Comparison of ENCODE assay signal across 31 cellular contexts in the genomic region with DNA sequence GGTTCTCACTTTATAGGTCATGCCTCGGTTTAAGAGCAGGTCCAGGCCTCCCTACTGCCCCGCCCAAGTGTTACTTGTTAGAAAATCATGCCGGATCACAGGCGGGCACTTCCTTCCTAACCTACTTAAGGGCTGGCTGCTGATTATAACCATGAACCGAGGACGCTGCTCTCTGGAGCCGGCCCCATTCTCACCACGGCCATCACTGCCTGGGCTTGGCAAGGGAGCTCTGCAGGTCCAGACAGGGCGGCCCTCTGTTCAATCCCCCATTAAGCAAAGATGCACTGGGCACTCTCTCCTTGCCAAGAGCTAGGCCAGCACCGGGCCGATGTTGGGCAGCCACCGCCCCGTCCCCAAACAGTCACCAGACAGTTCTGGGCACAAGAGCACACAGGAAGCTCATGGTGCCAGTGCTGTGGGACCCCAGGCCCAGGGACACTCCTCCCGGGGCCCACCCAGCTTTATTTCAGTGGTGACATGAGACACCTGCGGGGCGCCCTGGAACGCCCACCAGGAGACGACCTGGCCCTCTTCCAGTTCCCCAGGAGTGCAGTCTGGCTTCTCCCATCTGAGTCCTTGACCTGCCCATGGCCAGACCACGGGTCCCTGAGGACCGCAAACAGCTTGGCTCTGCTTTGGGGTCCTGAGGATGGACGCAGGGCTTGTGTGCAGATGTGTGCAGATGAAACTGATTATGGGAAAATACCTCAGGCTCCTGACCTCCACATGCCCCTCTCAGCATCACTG. TPM values are rescaled to one million over a fixed set of nuclear protein-coding genes. Genes with fewer than 3 reads are reported as not detected.
DNase-seq lines count a peak whose midpoint lies in the region; ATAC-seq and TF ChIP-seq lines count a peak whose summit lies in the region.
"Had no signal": no experiment of that assay in that cellular context is flagged by ENCODE, and none has a peak within 500 bp of the region (broad histone marks: within the 10 kb centered on the region; RNA-seq: fewer than 3 reads in every experiment).

No MANE protein-coding gene starts in this region.

- H2AK5ac ChIP-seq in IMR-90 (ENCODE audit: low read depth, low read length): no peak overlapping the region

- H2BK5ac ChIP-seq in IMR-90 (ENCODE audit: low read depth, low read length, poor library complexity, severe bottlenecking): no peak overlapping the region

- H3K27ac ChIP-seq in IMR-90 (ENCODE audit: insufficient read depth, low read length) (no peak overlapping the region), colonic mucosa (peak overlapping the region; percentile 85), right atrium auricular region (peak overlapping the region; percentile 75 to 79), skeletal muscle tissue (ENCODE audit: low read depth, low read length) (peak overlapping the region; percentile 86)
- H3K27ac ChIP-seq: brain microvascular endothelial cell, C4-2B, parathyroid adenoma, SJSA1, testis, uterus had no signal

- in situ Hi-C loops in IMR-90 (cut with MboI; ENCODE audit: low sequenced_read_pairs): no loop called here

- H3K14ac ChIP-seq in IMR-90 (replicated peaks; ENCODE audit: low read depth, low read length): no peak overlapping the region

- no peak overlapping the region for H2AFZ ChIP-seq in IMR-90 (replicated peaks; ENCODE audit: low read length, poor library complexity)
- H2AFZ ChIP-seq: parathyroid adenoma had no signal

- H4K8ac ChIP-seq in IMR-90 (ENCODE audit: low read depth in 2 of 2, low read length in 2 of 2): no peak overlapping the region

- H2BK20ac ChIP-seq in IMR-90 (ENCODE audit: low read depth, low read length): no peak overlapping the region

- ATAC-seq in IMR-90 (ENCODE audit: low read depth) (no peak), HG02840 (IDR thresholded peaks at IDR 0.05; ENCODE audit: low FRiP score, unreplicated experiment) (no peak), SK-N-SH treated with all-trans-retinoic acid at 6 μM for 48 hours (no peak)
- ATAC-seq: T-cell had no signal

- no peak overlapping the region for H2BK120ac ChIP-seq in IMR-90 (ENCODE audit: low read depth, low read length)

- H3K36me3 ChIP-seq in IMR-90 (ENCODE audit: control insufficient read depth, insufficient read depth, low read length) (no peaks in the 10 kb centered on the region), colonic mucosa (no peaks in the 10 kb centered on the region), right atrium auricular region (no peaks in the 10 kb centered on the region), skeletal muscle tissue (ENCODE audit: control insufficient read depth in 3 of 3, insufficient read depth in 3 of 3, low read length in 3 of 3) (peaks cover 6 to 16% (median 8%) of the 10 kb centered on the region in 3 donors)
- H3K36me3 ChIP-seq: adrenal gland, brain microvascular endothelial cell, esophagus squamous epithelium, right lobe of liver, SJSA1, uterus had no signal

- H3K4ac ChIP-seq in IMR-90 (ENCODE audit: low read depth, low read length): no peak overlapping the region

- no peak overlapping the region for H3K4me3 ChIP-seq in IMR-90 (ENCODE audit: insufficient read depth, low read depth, low read length)
- H3K4me3 ChIP-seq in colonic mucosa: no peak overlapping the region
- no peak overlapping the region for H3K4me3 ChIP-seq in right atrium auricular region
- H3K4me3 ChIP-seq in skeletal muscle tissue (ENCODE audit: low read length in 3 of 3): peak overlapping the region in 2 of 3 donors; percentile 45 to 53
- H3K4me3 ChIP-seq: adrenal gland, esophagus squamous epithelium, right lobe of liver, SJSA1, testis, uterus had no signal

- no TSS peak for BruUV-seq in IMR-90 (replicated peaks; lab: Mats Ljungman, UMichigan)

- H3K18ac ChIP-seq in IMR-90 (ENCODE audit: low read depth, low read length): no peak overlapping the region

- H2AK9ac ChIP-seq in IMR-90 (replicated peaks; ENCODE audit: low read depth, low read length, poor library complexity): peak overlapping the region; percentile 39

- no peaks in the 10 kb centered on the region for H3K4me1 ChIP-seq in IMR-90 (ENCODE audit: control insufficient read depth, insufficient read depth, low read length)
- peaks cover 8% of the 10 kb centered on the region for H3K4me1 ChIP-seq in colonic mucosa
- H3K4me1 ChIP-seq in right atrium auricular region: peaks cover 0 to 38% of the 10 kb centered on the region in 2 donors
- H3K4me1 ChIP-seq in skeletal muscle tissue (ENCODE audit: control insufficient read depth in 3 of 3, insufficient read depth in 3 of 3, low read length in 3 of 3): peaks cover 90 to 93% (median 91%) of the 10 kb centered on the region in 3 donors
- H3K4me1 ChIP-seq: adrenal gland, parathyroid adenoma, SJSA1, uterus had no signal

- H3K56ac ChIP-seq in IMR-90 (ENCODE audit: extremely low read depth, insufficient read depth, low read length): no peak overlapping the region

- H3K27me3 ChIP-seq in IMR-90 (ENCODE audit: control insufficient read depth, insufficient read depth, low read length) (peaks cover 44% of the 10 kb centered on the region), colonic mucosa (no peaks in the 10 kb centered on the region), right atrium auricular region (no peaks in the 10 kb centered on the region), skeletal muscle tissue (ENCODE audit: control insufficient read depth in 3 of 3, insufficient read depth in 3 of 3, low read length in 3 of 3) (no peaks in the 10 kb centered on the region)
- H3K27me3 ChIP-seq: adrenal gland, brain microvascular endothelial cell, esophagus squamous epithelium, right lobe of liver, testis, uterus had no signal

- no peak overlapping the region for H3K4me2 ChIP-seq in IMR-90 (ENCODE audit: low read depth, low read length)

- POLR2A ChIA-PET in IMR-90 (lab: Charles Lee; ENCODE audit: unreplicated experiment): no interaction called here

- dilution Hi-C loops in IMR-90 (cut with HindIII; ENCODE audit: low sequenced_read_pairs, unreplicated experiment): no loop called here

- intact Hi-C loops in IMR-90 (cut with micrococcal nuclease) (no loop called here), colonic mucosa (cut with DNase I) (no loop called here)

- no peak for TF ChIP-seq POLR2A in IMR-90 (IDR thresholded peaks at IDR 0.05; ENCODE audit: low read depth, low read length)

- no peak overlapping the region for H3K9ac ChIP-seq in IMR-90 (ENCODE audit: low read depth, low read length)
- H3K9ac ChIP-seq in colonic mucosa (ENCODE audit: low read depth in 2 of 2, low read length in 2 of 2): peak overlapping the region; percentile 5 to 81
- peak overlapping the region; percentile 43 to 82 (median 72) for H3K9ac ChIP-seq in skeletal muscle tissue (ENCODE audit: low read depth in 1 of 3, low read length in 3 of 3)
- H3K9ac ChIP-seq: parathyroid adenoma had no signal

- no peak overlapping the region for H2BK15ac ChIP-seq in IMR-90 (ENCODE audit: low read depth, low read length)

- CTCF ChIA-PET in IMR-90 (lab: Yijun Ruan, JAX): no interaction called here

- H3K9me3 ChIP-seq in IMR-90 (ENCODE audit: control insufficient read depth, insufficient read depth, low read length): no peaks in the 10 kb centered on the region
- no peaks in the 10 kb centered on the region for H3K9me3 ChIP-seq in colonic mucosa
- H3K9me3 ChIP-seq in right atrium auricular region: no peaks in the 10 kb centered on the region
- H3K9me3 ChIP-seq in skeletal muscle tissue (ENCODE audit: control insufficient read depth in 3 of 3, low read length in 3 of 3): no peaks in the 10 kb centered on the region
- H3K9me3 ChIP-seq: adrenal gland, esophagus squamous epithelium, right lobe of liver, SJSA1, testis, uterus had no signal

- no peak overlapping the region for H4K5ac ChIP-seq in IMR-90 (ENCODE audit: low read depth, low read length)

- 74% methylated on average over 7 of the region's 21 CpGs; no CpG with 5 or more reads in 1 of the 2 experiments for WGBS in IMR-90 (ENCODE audit: extremely low coverage in 2 of 2, insufficient read length in 1 of 2), 2 experiments

- no peaks in the 10 kb centered on the region for H3K9me1 ChIP-seq in IMR-90 (ENCODE audit: insufficient read depth, low read length)

- no peak overlapping the region for H4K91ac ChIP-seq in IMR-90 (ENCODE audit: insufficient read depth, low read depth, low read length)

- no peak overlapping the region for H3K23ac ChIP-seq in IMR-90 (ENCODE audit: low read depth, low read length)

- H3K79me1 ChIP-seq in IMR-90 (ENCODE audit: low read depth in 1 of 2, low read length in 2 of 2): no peaks in the 10 kb centered on the region

- no peaks in the 10 kb centered on the region for H4K20me1 ChIP-seq in IMR-90 (ENCODE audit: insufficient read depth, low read length)

- TF ChIP-seq RAD21 in IMR-90 (IDR thresholded peaks at IDR 0.05; ENCODE audit: low read length): no peak

- DNase-seq in IMR-90: no peak
- peak; percentile 62 for DNase-seq in colonic mucosa
- no peak for DNase-seq in right atrium auricular region (ENCODE audit: low spot score)
- no peak for DNase-seq in activated T-cell treated with anti-CD3 and anti-CD28 coated beads for 4 hours
- DNase-seq in DMS 273 treated with DMSO at 0.1 percent for 48 hours (lab: John Stamatoyannopoulos, UW): no peak
- DNase-seq: activated CD4-positive, alpha-beta T cell treated with anti-CD3 and anti-CD28 coated beads, Interleukin-2, amount 50 U/mL, for 4 hours; activated CD4-positive, CD25-positive, alpha-beta regulatory T cell; activated naive CD4-positive, alpha-beta T cell treated with anti-CD3 and anti-CD28 coated beads for 36 hours; adrenal gland; brain microvascular endothelial cell; cortex of kidney; EL; esophagus squamous epithelium; foreskin melanocyte; GOT3; hypothalamus; NCI-H1048; NCI-H2029 treated with DMSO at 0.1 percent for 48 hours; NCI-H2227 treated with DMSO at 0.1 percent for 48 hours; stimulated activated naive CD4-positive, alpha-beta T cell; T-cell; testis; uterus had no signal

- no peak for TF ChIP-seq CTCF in IMR-90 (conservative IDR thresholded peaks at IDR 0.05; ENCODE audit: low read depth, low read length)
- no peak for TF ChIP-seq CTCF in colonic mucosa (IDR thresholded peaks at IDR 0.05)
- TF ChIP-seq CTCF in right atrium auricular region (IDR thresholded peaks at IDR 0.05): no peak

TF ChIP-seq in IMR-90, 13 proteins besides CTCF, POLR2A, EP300 and RAD21:
- no peak for TF ChIP-seq CEBPB (IDR thresholded peaks at IDR 0.05; ENCODE audit: low read depth, low read length)
- TF ChIP-seq MAZ (IDR thresholded peaks at IDR 0.05; ENCODE audit: borderline replicate concordance, low read depth, low read length): no peak

RNA-seq across cellular contexts. Expression of gene ABLIM2, which starts 44.0 kb away (rescaled TPM):
- under 0.01 TPM in 2 replicates for total RNA-seq in IMR-90 (2012; rRNA removed)
- polyA plus RNA-seq in IMR-90 (2012; rRNA removed): 0.07 and 0.10 TPM in 2 replicates
- polyA plus RNA-seq in IMR-90 (2012; cell fraction: cytosol; rRNA removed): 0.05 and 0.08 TPM in 2 replicates
- polyA plus RNA-seq in IMR-90 (2012; cell fraction: nucleus; rRNA removed; ENCODE audit: low replicate concordance): 0.08 TPM in 2 replicates
- total RNA-seq in colonic mucosa: 10 to 100 TPM; 11.1 to 11.5 TPM
- 10 to 100 TPM in 1 of 2 donors, 1 to 10 TPM in 1; 5.7 to 11.2 TPM for total RNA-seq in right atrium auricular region
- 7.3 TPM for total RNA-seq in skeletal muscle tissue
- polyA plus RNA-seq: AG04450 had no signal

Comparison
In these comparisons a context has a peak if more than half of its experiments do, and no peak if none do; other contexts are left out.
1. H3K4me3 ChIP-seq: peak in skeletal muscle tissue (2 of 3); none in IMR-90 (single experiment), colonic mucosa (single experiment) and right atrium auricular region (0 of 2).